ENCODE assay signal across 8 cellular contexts in the genomic region with DNA sequence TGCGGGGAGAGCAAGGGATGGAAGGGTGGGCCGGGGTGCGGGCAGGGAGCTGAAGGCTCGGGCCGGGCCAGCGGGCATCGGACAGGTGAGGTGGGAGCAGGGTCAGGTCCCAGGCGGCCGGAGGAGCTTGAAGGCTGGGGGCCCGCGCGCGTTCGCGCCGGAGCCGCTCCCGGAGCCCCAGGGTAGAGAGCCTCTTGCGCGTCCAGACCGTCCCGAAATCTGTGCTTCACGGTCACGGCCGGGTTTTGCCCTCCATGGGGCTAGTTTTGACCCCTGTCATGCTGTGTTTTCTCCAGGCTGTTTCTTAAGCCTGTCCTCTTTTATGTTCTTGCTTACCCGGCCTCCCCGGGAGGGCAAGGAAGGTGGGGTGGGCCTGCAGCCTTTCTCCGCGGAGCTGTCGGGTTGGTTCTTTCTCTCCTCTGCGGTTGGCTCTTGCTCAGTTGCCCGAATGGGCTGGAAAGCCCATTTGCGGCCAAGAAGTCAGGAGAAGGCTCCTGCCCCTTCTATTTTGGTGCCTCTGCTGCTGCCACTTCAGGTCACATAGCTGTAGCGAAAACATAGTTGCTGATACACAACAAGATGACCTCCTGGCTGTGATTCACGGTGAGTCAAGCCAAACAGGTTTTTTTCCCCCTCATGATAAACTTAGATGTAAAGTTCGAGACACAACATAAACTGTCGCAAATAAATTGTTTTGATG. TPM values are rescaled to one million over a fixed set of nuclear protein-coding genes. Genes with fewer than 3 reads are reported as not detected.
DNase-seq lines count a peak whose midpoint lies in the region; ATAC-seq, FAIRE-seq and TF ChIP-seq lines count a peak whose summit lies in the region.
"Had no signal": no experiment of that assay in that cellular context is flagged by ENCODE, and none has a peak within 500 bp of the region (broad histone marks: within the 10 kb centered on the region; RNA-seq: fewer than 3 reads in every experiment).

No MANE protein-coding gene starts in this region.

- no peak overlapping the region for H2BK120ac ChIP-seq in IMR-90 (ENCODE audit: low read depth, low read length)

- H3K18ac ChIP-seq in IMR-90 (ENCODE audit: low read depth, low read length) = no peak overlapping the region

- peak; percentile 40 for ATAC-seq in GM21825 (IDR thresholded peaks at IDR 0.05; ENCODE audit: unreplicated experiment)
- ATAC-seq in IMR-90 (ENCODE audit: low read depth) = peak; percentile 67

- H3K9me3 ChIP-seq in IMR-90 (ENCODE audit: control insufficient read depth, insufficient read depth, low read length) = no peaks in the 10 kb centered on the region

- no peaks in the 10 kb centered on the region for H3K4me1 ChIP-seq in IMR-90 (ENCODE audit: control insufficient read depth, insufficient read depth, low read length)

- H3K4me3 Mint-ChIP-seq in nephron progenitor cell = peak overlapping the region; percentile 98

- POLR2A ChIA-PET in IMR-90 (lab: Charles Lee; ENCODE audit: unreplicated experiment) = no interaction called here

- H3K4me1 Mint-ChIP-seq in nephron progenitor cell = peaks cover 20% of the 10 kb centered on the region

- H3K79me1 ChIP-seq in IMR-90 (ENCODE audit: low read depth in 1 of 2, low read length in 2 of 2) = peaks cover 15 to 29% of the 10 kb centered on the region in 2 experiments

- no TSS peak for BruUV-seq in IMR-90 (replicated peaks; lab: Mats Ljungman, UMichigan)

- DNase-seq in GM12891 (ENCODE audit: insufficient read length, low spot score) = no peak
- peak; percentile 61 for DNase-seq in IMR-90
- peak; percentile 27 for DNase-seq in activated T-cell treated with anti-CD3 and anti-CD28 coated beads, Interleukin-2, amount 50 U/mL, for 1 hour
- DNase-seq in fibroblast of villous mesenchyme (ENCODE audit: low read depth) = peak; percentile 32
- DNase-seq in nephron progenitor cell = no peak
- DNase-seq in COLO829 (ENCODE audit: low spot score) = no peak

- peak overlapping the region; percentile 48 for H3K4me2 ChIP-seq in IMR-90 (ENCODE audit: low read depth, low read length)

- FAIRE-seq in GM12891 (lab: Jason Lieb, UNC) = peak; percentile 74
- FAIRE-seq: frontal cortex had no signal

- dilution Hi-C loops in IMR-90 (cut with HindIII; ENCODE audit: low sequenced_read_pairs, unreplicated experiment) = no loop called here

- peaks cover 13% of the 10 kb centered on the region; the same call in 1 of the 2 replicates for H4K20me1 ChIP-seq in IMR-90 (ENCODE audit: insufficient read depth, low read length)

- no peak overlapping the region for H2BK15ac ChIP-seq in IMR-90 (ENCODE audit: low read depth, low read length)

- H3K27ac Mint-ChIP-seq in nephron progenitor cell = peak overlapping the region; percentile 71

- no peak overlapping the region for H4K5ac ChIP-seq in IMR-90 (ENCODE audit: low read depth, low read length)

- H3K9me1 ChIP-seq in IMR-90 (ENCODE audit: insufficient read depth, low read length) = no peaks in the 10 kb centered on the region; the same call in 1 of the 2 replicates

- H2BK20ac ChIP-seq in IMR-90 (ENCODE audit: low read depth, low read length) = no peak overlapping the region

- H2AFZ ChIP-seq in IMR-90 (replicated peaks; ENCODE audit: low read length, poor library complexity) = peak overlapping the region; percentile 95

- no peak overlapping the region for H2AK5ac ChIP-seq in IMR-90 (ENCODE audit: low read depth, low read length)

- peaks cover 8% of the 10 kb centered on the region for H3K27me3 ChIP-seq in IMR-90 (ENCODE audit: control insufficient read depth, insufficient read depth, low read length)

- no peaks in the 10 kb centered on the region; the same call in 1 of the 2 replicates for H3K36me3 ChIP-seq in IMR-90 (ENCODE audit: control insufficient read depth, insufficient read depth, low read length)

- peak overlapping the region; percentile 79 for H3K23ac ChIP-seq in IMR-90 (ENCODE audit: low read depth, low read length)

- peaks cover 10% of the 10 kb centered on the region for H3K36me3 Mint-ChIP-seq in nephron progenitor cell (ENCODE audit: low read depth)

- H3K27me3 Mint-ChIP-seq in nephron progenitor cell (ENCODE audit: low read depth, poor library complexity) = no peaks in the 10 kb centered on the region

- in situ Hi-C loops in IMR-90 (cut with MboI; ENCODE audit: low sequenced_read_pairs) = no loop called here

- peak overlapping the region; percentile 44 for H3K27ac ChIP-seq in IMR-90 (ENCODE audit: insufficient read depth, low read length)

- TF ChIP-seq CTCF in IMR-90 (conservative IDR thresholded peaks at IDR 0.05; ENCODE audit: low read depth, low read length) (no peak), fibroblast of villous mesenchyme (IDR thresholded peaks at IDR 0.05; ENCODE audit: insufficient read depth, low read depth, low read length) (no peak), nephron progenitor cell (IDR thresholded peaks at IDR 0.05) (no peak)

- H3K9ac ChIP-seq in IMR-90 (ENCODE audit: low read depth, low read length) = peak overlapping the region; percentile 78

- peak overlapping the region; percentile 66 for H3K4me3 ChIP-seq in IMR-90 (ENCODE audit: insufficient read depth, low read depth, low read length)
- peak overlapping the region; percentile 83 for H3K4me3 ChIP-seq in fibroblast of villous mesenchyme (ENCODE audit: low read depth, low read length)

- intact Hi-C loops in IMR-90 (cut with micrococcal nuclease) = no loop called here

- peak overlapping the region; percentile 32; the same call in 1 of the 2 replicates for H3K4ac ChIP-seq in IMR-90 (ENCODE audit: low read depth, low read length)

- H2BK5ac ChIP-seq in IMR-90 (ENCODE audit: low read depth, low read length, poor library complexity, severe bottlenecking) = peak overlapping the region; percentile 29

- H4K91ac ChIP-seq in IMR-90 (ENCODE audit: insufficient read depth, low read depth, low read length) = no peak overlapping the region

- H3K56ac ChIP-seq in IMR-90 (ENCODE audit: extremely low read depth, insufficient read depth, low read length) = no peak overlapping the region

- CTCF ChIA-PET in IMR-90 (lab: Yijun Ruan, JAX) = no interaction called here

- 2% methylated on average over 27 of the region's 37 CpGs; no CpG with 5 or more reads in 1 of the 2 experiments for WGBS in IMR-90 (ENCODE audit: extremely low coverage in 2 of 2, insufficient read length in 1 of 2), 2 experiments

- H3K14ac ChIP-seq in IMR-90 (replicated peaks; ENCODE audit: low read depth, low read length) = peak overlapping the region; percentile 22

- TF ChIP-seq POLR2A in GM12891 (IDR thresholded peaks at IDR 0.05; ENCODE audit: low read depth, low read length) (no peak), IMR-90 (IDR thresholded peaks at IDR 0.05; ENCODE audit: low read depth, low read length) (no peak)

- peak overlapping the region in 1 of 2 experiments; percentile 27; a peak in 1 of 4 replicates for H4K8ac ChIP-seq in IMR-90 (ENCODE audit: low read depth in 2 of 2, low read length in 2 of 2)

- H3K9me3 Mint-ChIP-seq in nephron progenitor cell = no peaks in the 10 kb centered on the region

- TF ChIP-seq RAD21 in IMR-90 (IDR thresholded peaks at IDR 0.05; ENCODE audit: low read length) = no peak

- H2AK9ac ChIP-seq in IMR-90 (replicated peaks; ENCODE audit: low read depth, low read length, poor library complexity) = peak overlapping the region; percentile 38

TF ChIP-seq in GM12891, 5 proteins besides CTCF, POLR2A, EP300 and RAD21:
- TF ChIP-seq POU2F2 (IDR thresholded peaks at IDR 0.05; ENCODE audit: low read depth, low read length) = no peak
- no peak for TF ChIP-seq POLR2AphosphoS5 (IDR thresholded peaks at IDR 0.05; ENCODE audit: low read depth, low read length)
- TF ChIP-seq TAF1 (IDR thresholded peaks at IDR 0.05; ENCODE audit: low read depth, low read length) = no peak
TF ChIP-seq in GM12891: peak in this region for 0.

TF ChIP-seq in IMR-90, 13 proteins besides CTCF, POLR2A, EP300 and RAD21:
- no peak for TF ChIP-seq RCOR1 (IDR thresholded peaks at IDR 0.05; ENCODE audit: insufficient replicate concordance, low read length)
- TF ChIP-seq SMC3 (IDR thresholded peaks at IDR 0.05; ENCODE audit: low read depth, low read length) = no peak
- TF ChIP-seq ELK1 (IDR thresholded peaks at IDR 0.05; ENCODE audit: borderline replicate concordance, low read depth, low read length) = no peak
- no peak for TF ChIP-seq MAFK (IDR thresholded peaks at IDR 0.05; ENCODE audit: low read depth, low read length)
- peak; percentile 67 for TF ChIP-seq FOS (IDR thresholded peaks at IDR 0.05; ENCODE audit: low read depth, low read length)
- 0 out of 2 replicates have a peak, but pooled peaks have one; percentile 24 for TF ChIP-seq MXI1 (IDR thresholded peaks at IDR 0.05; ENCODE audit: borderline replicate concordance, low read depth, low read length)
- TF ChIP-seq NFE2L2 (IDR thresholded peaks at IDR 0.05; ENCODE audit: low read depth, low read length) = no peak
TF ChIP-seq in IMR-90: peak in this region for 2.

RNA-seq across cellular contexts. Expression of gene UBE2D1, which starts 0.7 kb away (rescaled TPM):
- polyA plus RNA-seq in GM12891 (2012; ENCODE audit: low read depth, missing spikeins) = 5.4 TPM
- 9.1 and 15.8 TPM in 2 replicates for total RNA-seq in IMR-90 (2012; rRNA removed)
- 9.5 and 9.7 TPM in 2 replicates for polyA plus RNA-seq in IMR-90 (2012; rRNA removed)
- 9.3 and 11.2 TPM in 2 replicates for polyA plus RNA-seq in IMR-90 (2012; cell fraction: cytosol; rRNA removed)
- polyA plus RNA-seq in IMR-90 (2012; cell fraction: nucleus; rRNA removed; ENCODE audit: low replicate concordance) = 2.4 and 6.1 TPM in 2 replicates
- 12.9 and 27.6 TPM in 2 replicates for total RNA-seq in fibroblast of villous mesenchyme

RNA-seq across cellular contexts. Expression of gene TFAM, which starts 49.8 kb away (rescaled TPM):
- polyA plus RNA-seq in GM12891 (2012; ENCODE audit: low read depth, missing spikeins) = 59.9 TPM
- 16.7 and 26.1 TPM in 2 replicates for total RNA-seq in IMR-90 (2012; rRNA removed)
- polyA plus RNA-seq in IMR-90 (2012; rRNA removed) = 7.6 and 8.7 TPM in 2 replicates
- 4.7 and 10.8 TPM in 2 replicates for polyA plus RNA-seq in IMR-90 (2012; cell fraction: cytosol; rRNA removed)
- polyA plus RNA-seq in IMR-90 (2012; cell fraction: nucleus; rRNA removed; ENCODE audit: low replicate concordance) = 2.5 and 3.7 TPM in 2 replicates
- total RNA-seq in fibroblast of villous mesenchyme = 18.0 and 26.3 TPM in 2 replicates

Comparison
In these comparisons a context has a peak if more than half of its experiments do, and no peak if none do; other contexts are left out.
1. DNase-seq: peak in IMR-90 (single experiment), activated T-cell treated with anti-CD3 and anti-CD28 coated beads, Interleukin-2, amount 50 U/mL, for 1 hour (single experiment) and fibroblast of villous mesenchyme (single experiment); none in GM12891 (single experiment), nephron progenitor cell (single experiment) and COLO829 (single experiment).